In the genomic region with DNA sequence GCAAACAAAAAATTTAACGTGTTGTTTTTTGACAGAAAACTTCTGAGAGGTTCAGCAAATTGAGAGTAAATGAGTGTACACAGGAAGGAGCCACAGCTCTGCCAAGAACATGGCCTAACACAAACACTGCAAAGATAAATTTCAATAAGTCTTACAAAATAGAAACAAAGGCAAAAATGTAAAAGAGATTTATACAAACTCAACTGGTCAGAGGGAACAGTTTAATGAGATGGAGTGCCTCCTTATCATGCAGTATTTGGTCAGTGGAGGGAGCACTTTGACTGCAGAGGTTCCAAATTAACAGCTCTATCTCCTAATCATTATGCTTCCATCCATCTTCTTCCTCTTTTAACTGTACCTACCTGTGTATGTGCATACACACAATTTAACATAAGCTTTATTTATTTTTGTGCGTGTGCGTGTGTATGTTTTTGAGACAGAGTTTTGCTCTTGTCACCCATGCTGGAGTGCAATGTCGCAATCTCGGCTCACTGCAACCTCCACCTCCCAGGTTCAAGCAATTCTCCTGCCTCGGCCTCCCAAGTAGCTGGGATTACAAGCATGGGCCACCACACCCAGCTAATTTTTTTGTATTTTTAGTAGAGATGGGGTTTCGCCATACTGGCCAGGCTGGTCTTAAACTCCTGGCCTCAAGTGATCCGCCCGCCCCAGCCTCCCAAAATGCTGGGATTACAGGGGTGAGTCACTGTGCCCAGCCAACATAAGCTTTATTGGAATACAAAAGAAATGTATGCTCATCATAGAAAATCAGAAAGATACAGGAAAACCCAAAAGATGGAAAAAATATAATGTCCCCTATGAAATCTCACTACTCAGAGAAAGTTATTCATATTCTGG, we compare ENCODE assay signal across 8 cellular contexts.
A peak's percentile ranks its signal among the peaks of the same experiment; 100 is the strongest.
DNase-seq lines count a peak whose midpoint lies in the region; ATAC-seq, FAIRE-seq and TF ChIP-seq lines count a peak whose summit lies in the region.

No MANE protein-coding gene starts in this region.

- CTCF ChIA-PET in GM12878 (lab: Yijun Ruan, JAX), result interaction anchor here (0.7 to 13.0 kb wide), 37 partner anchors 9 to 375 kb away, joined by 3 to 339 read pairs (median 7); a partner anchor contains a TSS

- peak; percentile 32 for DNase-seq in ELR (ENCODE audit: low read depth)
- peak; percentile 22 to 48 for DNase-seq in Kasumi-1 (lab: John Stamatoyannopoulos, UW)
- DNase-seq in GM12878 (ENCODE audit: low read depth, low spot score), result no peak
- no peak for DNase-seq in sciatic nerve (ENCODE audit: low spot score)
- no peak for DNase-seq in activated naive CD4-positive, alpha-beta T cell treated with anti-CD3 and anti-CD28 coated beads, Interleukin-2, amount 50 U/mL, for 16 hours
- DNase-seq in RPMI8226, result no peak

- SMC1A ChIA-PET in GM12878 (lab: Charles Lee; ENCODE audit: uncharacterized antibody, unreplicated experiment), result interaction anchor here (0.9 to 12.0 kb wide), 29 partner anchors 9 to 375 kb away, joined by 3 to 248 read pairs (median 5); a partner anchor contains a TSS

- TF ChIP-seq RAD21 in GM12878 (IDR thresholded peaks at IDR 0.05; ENCODE audit: insufficient read depth, low read depth, low read length) (peak; percentile 61), liver (IDR thresholded peaks at IDR 0.05) (peak; percentile 63 to 64)

- in situ Hi-C loops in GM12878 (cut with MboI), result loop anchor here (5.0 kb wide), 1 partner anchor 118 kb away; no protein-coding TSS in a partner anchor

- H3K4me1 ChIP-seq in GM12878 (ENCODE audit: control insufficient read depth, insufficient read depth, low read length) (peaks cover 14% of the 10 kb centered on the region), liver (ENCODE audit: control insufficient read depth in 4 of 4, insufficient read depth in 4 of 4, low read length in 3 of 4) (peaks cover 0 to 10% (median 2%) of the 10 kb centered on the region in 4 donors)

- TF ChIP-seq EP300 in GM12878 (IDR thresholded peaks at IDR 0.05; ENCODE audit: borderline replicate concordance in 1 of 2, control insufficient read depth in 1 of 2, low read depth in 2 of 2, low read length in 2 of 2), result no peak

- H4K20me1 ChIP-seq in GM12878 (ENCODE audit: control insufficient read depth, insufficient read depth), result no peaks in the 10 kb centered on the region

- RAD21 ChIA-PET in GM12878 (lab: Charles Lee; ENCODE audit: unreplicated experiment), result interaction anchor here (0.5 to 8.1 kb wide), 19 partner anchors 9 to 375 kb away, joined by 3 to 137 read pairs (median 6); a partner anchor contains a TSS

- intact Hi-C loops in GM12878 (cut with micrococcal nuclease; ENCODE audit: unreplicated experiment) (loop anchor here (1.0 kb wide), 1 partner anchor 122 kb away; no protein-coding TSS in a partner anchor), sciatic nerve (cut with DNase I) (loop anchor here (1.0 kb wide), 1 partner anchor 114 kb away; no protein-coding TSS in a partner anchor)

- H3K9me3 ChIP-seq in GM12878 (replicated peaks; ENCODE audit: control insufficient read depth, insufficient read depth, low read length) (no peaks in the 10 kb centered on the region; the same call in 1 of the 3 replicates), liver (ENCODE audit: control insufficient read depth in 4 of 4, low read length in 3 of 4) (no peaks in the 10 kb centered on the region)

- H3K27ac ChIP-seq in GM12878 (ENCODE audit: control insufficient read depth, insufficient read depth) (no peak overlapping the region), liver (ENCODE audit: low read depth in 1 of 2, low read length in 2 of 2) (no peak overlapping the region)

- peaks cover 58% of the 10 kb centered on the region for H3K79me2 ChIP-seq in GM12878 (ENCODE audit: control insufficient read depth, insufficient read depth, low read length)

- POLR2A ChIA-PET in GM12878 (lab: Charles Lee), result interaction anchor here (0.5 to 2.1 kb wide), 8 partner anchors 9 to 122 kb away, joined by 3 to 11 read pairs (median 4); no protein-coding TSS in a partner anchor

- H3K36me3 ChIP-seq in GM12878 (ENCODE audit: control insufficient read depth in 2 of 2, insufficient read depth in 2 of 2, low read length in 1 of 2) (peaks cover 0 to 7% of the 10 kb centered on the region in 2 experiments; a peak in 1 of 4 replicates), liver (ENCODE audit: control insufficient read depth in 4 of 4, insufficient read depth in 3 of 4, low read depth in 1 of 4, low read length in 3 of 4) (peaks cover 0 to 2% (median 0%) of the 10 kb centered on the region in 4 donors)

- no peaks in the 10 kb centered on the region for H3K27me3 ChIP-seq in GM12878 (replicated peaks in 1 of 2; ENCODE audit: control insufficient read depth in 2 of 2, insufficient read depth in 2 of 2, low read length in 1 of 2)
- no peaks in the 10 kb centered on the region for H3K27me3 ChIP-seq in liver (ENCODE audit: control insufficient read depth in 4 of 4, insufficient read depth in 4 of 4, low read length in 3 of 4)

- H3K9ac ChIP-seq in GM12878 (ENCODE audit: control insufficient read depth, insufficient read depth, low read length) (no peak overlapping the region), liver (ENCODE audit: low read depth in 1 of 2, low read length in 2 of 2) (no peak overlapping the region)

- H3K4me2 ChIP-seq in GM12878 (ENCODE audit: control insufficient read depth, insufficient read depth), result no peak overlapping the region

- no peak for FAIRE-seq in GM12878 (lab: Jason Lieb, UNC)

- WGBS in GM12878 (ENCODE audit: insufficient coverage, insufficient replicate concordance, low lambda C conversion rate, missing lambda C conversion rate), result 75% methylated on average over 9 of the region's 9 CpGs
- 87% methylated on average over 9 of the region's 9 CpGs for WGBS in liver

- no peak for TF ChIP-seq POLR2A in GM12878 (IDR thresholded peaks at IDR 0.05; ENCODE audit: low read depth, low read length)

- no TSS peak for BruUV-seq in GM12878 (replicated peaks; lab: Mats Ljungman, UMichigan)

- peak; percentile 40 to 61 (median 44); a peak in 5 of 6 replicates for TF ChIP-seq CTCF in GM12878 (IDR thresholded peaks at IDR 0.05 in 2 of 3, conservative IDR thresholded peaks at IDR 0.05 in 1 of 3; ENCODE audit: control insufficient read depth in 2 of 3, extremely low read depth in 1 of 3, insufficient read depth in 1 of 3, low read depth in 3 of 3, low read length in 3 of 3)
- peak; percentile 18 for TF ChIP-seq CTCF in liver (IDR thresholded peaks at IDR 0.05; ENCODE audit: low read depth, low read length, missing input control)

- H2AFZ ChIP-seq in GM12878 (ENCODE audit: control insufficient read depth, low read depth, low read length), result no peak overlapping the region

- H3K4me3 ChIP-seq in GM12878, result no peak overlapping the region
- H3K4me3 ChIP-seq in liver (ENCODE audit: low read depth in 1 of 3, low read length in 3 of 3), result no peak overlapping the region

- peak; percentile 61 for ATAC-seq in GM12878
- ATAC-seq in GM19463 (IDR thresholded peaks at IDR 0.05; ENCODE audit: unreplicated experiment), result no peak
- no peak for ATAC-seq in sciatic nerve

TF ChIP-seq in GM12878, 131 proteins besides CTCF, POLR2A, EP300 and RAD21 (continues in another document):
- peak; percentile 51; the same call in 1 of the 2 replicates for TF ChIP-seq SMC3 (IDR thresholded peaks at IDR 0.05; ENCODE audit: borderline replicate concordance, low read length)
- TF ChIP-seq, protein P1, sequence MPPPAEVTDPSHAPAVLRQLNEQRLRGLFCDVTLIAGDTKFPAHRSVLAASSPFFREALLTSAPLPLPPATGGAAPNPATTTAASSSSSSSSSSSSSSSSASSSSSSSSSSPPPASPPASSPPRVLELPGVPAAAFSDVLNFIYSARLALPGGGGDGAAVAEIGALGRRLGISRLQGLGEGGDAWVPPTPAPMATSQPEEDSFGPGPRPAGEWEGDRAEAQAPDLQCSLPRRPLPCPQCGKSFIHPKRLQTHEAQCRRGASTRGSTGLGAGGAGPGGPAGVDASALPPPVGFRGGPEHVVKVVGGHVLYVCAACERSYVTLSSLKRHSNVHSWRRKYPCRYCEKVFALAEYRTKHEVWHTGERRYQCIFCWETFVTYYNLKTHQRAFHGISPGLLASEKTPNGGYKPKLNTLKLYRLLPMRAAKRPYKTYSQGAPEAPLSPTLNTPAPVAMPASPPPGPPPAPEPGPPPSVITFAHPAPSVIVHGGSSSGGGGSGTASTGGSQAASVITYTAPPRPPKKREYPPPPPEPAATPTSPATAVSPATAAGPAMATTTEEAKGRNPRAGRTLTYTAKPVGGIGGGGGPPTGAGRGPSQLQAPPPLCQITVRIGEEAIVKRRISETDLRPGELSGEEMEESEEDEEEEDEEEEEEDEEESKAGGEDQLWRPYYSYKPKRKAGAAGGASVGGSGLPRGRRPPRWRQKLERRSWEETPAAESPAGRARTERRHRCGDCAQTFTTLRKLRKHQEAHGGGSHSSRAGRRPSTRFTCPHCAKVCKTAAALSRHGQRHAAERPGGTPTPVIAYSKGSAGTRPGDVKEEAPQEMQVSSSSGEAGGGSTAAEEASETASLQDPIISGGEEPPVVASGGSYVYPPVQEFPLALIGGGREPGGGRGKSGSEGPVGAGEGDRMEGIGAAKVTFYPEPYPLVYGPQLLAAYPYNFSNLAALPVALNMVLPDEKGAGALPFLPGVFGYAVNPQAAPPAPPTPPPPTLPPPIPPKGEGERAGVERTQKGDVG (CRISPR knock-in tag; IDR thresholded peaks at IDR 0.05), result no peak

TF ChIP-seq in liver, 16 proteins besides CTCF, POLR2A, EP300 and RAD21 (continues in another document):
- TF ChIP-seq HNF4G (IDR thresholded peaks at IDR 0.05) (no peak), TAF1 (conservative IDR thresholded peaks at IDR 0.05) (no peak), HNF4A (conservative IDR thresholded peaks at IDR 0.05) (no peak), FOXA1 (IDR thresholded peaks at IDR 0.05) (no peak), NR2F2 (IDR thresholded peaks at IDR 0.05) (no peak), RXRA (IDR thresholded peaks at IDR 0.05) (no peak), SP1 (IDR thresholded peaks at IDR 0.05) (no peak), JUND (IDR thresholded peaks at IDR 0.05) (no peak), EGR1 (IDR thresholded peaks at IDR 0.05; ENCODE audit: low read depth in 2 of 2) (no peak)

Comparison
In these comparisons a context has a peak if more than half of its experiments do, and no peak if none do; other contexts are left out.
1. DNase-seq: peak in ELR (single experiment) and Kasumi-1 (2 of 2); none in GM12878 (single experiment), sciatic nerve (single experiment), activated naive CD4-positive, alpha-beta T cell treated with anti-CD3 and anti-CD28 coated beads, Interleukin-2, amount 50 U/mL, for 16 hours (single experiment) and RPMI8226 (single experiment).